ENCODE assay signal across 1 cellular context in the genomic region with DNA sequence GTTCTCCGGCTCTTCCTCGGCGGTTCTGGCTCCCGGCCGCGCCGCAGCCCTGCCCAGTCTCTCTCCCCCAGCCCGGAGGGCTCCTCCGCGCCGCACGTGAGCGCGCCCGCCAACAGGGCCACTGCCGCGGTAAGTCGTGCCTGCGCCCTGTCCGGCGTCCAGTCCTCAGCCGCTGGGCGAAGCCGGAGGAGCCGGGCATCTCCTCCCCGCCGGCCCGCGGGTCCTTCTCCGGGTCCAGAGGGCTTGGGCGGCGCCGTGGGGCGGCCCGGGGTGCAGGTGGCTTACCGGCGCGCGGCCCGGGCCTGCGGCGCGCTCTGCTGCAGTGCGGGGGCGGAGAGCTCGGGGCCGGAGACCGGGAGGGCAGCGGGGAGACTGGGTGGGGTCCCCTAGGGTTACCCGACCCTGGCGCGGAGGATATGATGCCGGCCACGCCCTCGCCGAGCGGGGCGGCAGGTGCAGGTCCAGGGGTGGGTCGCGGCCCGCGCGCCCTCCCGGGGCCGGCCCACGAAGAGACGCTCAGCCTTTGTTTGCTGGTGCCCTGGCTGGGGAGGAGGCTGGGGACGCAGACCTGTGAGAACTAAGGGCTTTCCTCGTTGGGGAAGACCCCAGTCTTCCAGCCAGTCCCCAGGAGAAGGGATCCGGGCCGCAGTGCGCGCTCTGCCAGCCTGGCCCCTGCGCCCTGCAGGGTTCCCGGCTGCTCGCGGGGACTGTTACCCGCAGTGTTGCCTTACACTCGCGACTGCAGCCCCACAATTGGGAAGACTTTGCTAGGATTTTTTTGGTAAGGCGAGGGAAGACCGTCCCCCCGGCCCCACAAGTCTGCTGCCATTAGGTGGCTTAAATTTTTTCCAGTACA.
A peak's percentile ranks its signal among the peaks of the same experiment; 100 is the strongest.
TF ChIP-seq lines count a peak whose summit lies in the region.

A gene with protein sequence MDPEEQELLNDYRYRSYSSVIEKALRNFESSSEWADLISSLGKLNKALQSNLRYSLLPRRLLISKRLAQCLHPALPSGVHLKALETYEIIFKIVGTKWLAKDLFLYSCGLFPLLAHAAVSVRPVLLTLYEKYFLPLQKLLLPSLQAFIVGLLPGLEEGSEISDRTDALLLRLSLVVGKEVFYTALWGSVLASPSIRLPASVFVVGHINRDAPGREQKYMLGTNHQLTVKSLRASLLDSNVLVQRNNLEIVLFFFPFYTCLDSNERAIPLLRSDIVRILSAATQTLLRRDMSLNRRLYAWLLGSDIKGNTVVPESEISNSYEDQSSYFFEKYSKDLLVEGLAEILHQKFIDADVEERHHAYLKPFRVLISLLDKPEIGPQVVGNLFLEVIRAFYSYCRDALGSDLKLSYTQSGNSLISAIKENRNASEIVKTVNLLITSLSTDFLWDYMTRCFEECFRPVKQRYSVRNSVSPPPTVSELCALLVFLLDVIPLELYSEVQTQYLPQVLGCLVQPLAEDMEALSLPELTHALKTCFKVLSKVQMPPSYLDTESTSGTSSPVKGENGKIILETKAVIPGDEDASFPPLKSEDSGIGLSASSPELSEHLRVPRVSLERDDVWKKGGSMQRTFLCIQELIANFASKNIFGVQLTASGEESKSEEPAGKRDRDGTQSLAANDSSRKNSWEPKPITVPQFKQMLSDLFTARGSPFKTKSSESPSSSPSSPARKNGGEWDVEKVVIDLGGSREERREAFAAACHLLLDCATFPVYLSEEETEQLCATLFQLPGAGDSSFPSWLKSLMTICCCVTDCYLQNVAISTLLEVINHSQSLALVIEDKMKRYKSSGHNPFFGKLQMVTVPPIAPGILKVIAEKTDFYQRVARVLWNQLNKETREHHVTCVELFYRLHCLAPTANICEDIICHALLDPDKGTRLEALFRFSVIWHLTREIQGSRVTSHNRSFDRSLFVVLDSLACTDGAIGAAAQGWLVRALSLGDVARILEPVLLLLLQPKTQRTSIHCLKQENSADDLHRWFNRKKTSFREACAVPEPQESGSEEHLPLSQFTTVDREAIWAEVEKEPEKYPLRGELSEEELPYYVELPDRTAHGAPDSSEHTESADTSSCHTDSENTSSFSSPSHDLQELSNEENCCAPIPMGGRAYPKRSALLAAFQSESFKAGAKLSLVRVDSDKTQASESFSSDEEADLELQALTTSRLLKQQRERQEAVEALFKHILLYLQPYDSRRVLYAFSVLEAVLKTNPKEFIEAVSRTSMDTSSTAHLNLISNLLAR (N-terminal part only) (plus strand): TSS at position 10 of the 856 bp plus-strand sequence. CDS start 7,910 bp downstream, outside the sequence.

TF ChIP-seq in HepG2, 621 proteins besides CTCF, POLR2A, EP300 and RAD21 (continued from another document and continues in another):
- TF ChIP-seq, protein P1, sequence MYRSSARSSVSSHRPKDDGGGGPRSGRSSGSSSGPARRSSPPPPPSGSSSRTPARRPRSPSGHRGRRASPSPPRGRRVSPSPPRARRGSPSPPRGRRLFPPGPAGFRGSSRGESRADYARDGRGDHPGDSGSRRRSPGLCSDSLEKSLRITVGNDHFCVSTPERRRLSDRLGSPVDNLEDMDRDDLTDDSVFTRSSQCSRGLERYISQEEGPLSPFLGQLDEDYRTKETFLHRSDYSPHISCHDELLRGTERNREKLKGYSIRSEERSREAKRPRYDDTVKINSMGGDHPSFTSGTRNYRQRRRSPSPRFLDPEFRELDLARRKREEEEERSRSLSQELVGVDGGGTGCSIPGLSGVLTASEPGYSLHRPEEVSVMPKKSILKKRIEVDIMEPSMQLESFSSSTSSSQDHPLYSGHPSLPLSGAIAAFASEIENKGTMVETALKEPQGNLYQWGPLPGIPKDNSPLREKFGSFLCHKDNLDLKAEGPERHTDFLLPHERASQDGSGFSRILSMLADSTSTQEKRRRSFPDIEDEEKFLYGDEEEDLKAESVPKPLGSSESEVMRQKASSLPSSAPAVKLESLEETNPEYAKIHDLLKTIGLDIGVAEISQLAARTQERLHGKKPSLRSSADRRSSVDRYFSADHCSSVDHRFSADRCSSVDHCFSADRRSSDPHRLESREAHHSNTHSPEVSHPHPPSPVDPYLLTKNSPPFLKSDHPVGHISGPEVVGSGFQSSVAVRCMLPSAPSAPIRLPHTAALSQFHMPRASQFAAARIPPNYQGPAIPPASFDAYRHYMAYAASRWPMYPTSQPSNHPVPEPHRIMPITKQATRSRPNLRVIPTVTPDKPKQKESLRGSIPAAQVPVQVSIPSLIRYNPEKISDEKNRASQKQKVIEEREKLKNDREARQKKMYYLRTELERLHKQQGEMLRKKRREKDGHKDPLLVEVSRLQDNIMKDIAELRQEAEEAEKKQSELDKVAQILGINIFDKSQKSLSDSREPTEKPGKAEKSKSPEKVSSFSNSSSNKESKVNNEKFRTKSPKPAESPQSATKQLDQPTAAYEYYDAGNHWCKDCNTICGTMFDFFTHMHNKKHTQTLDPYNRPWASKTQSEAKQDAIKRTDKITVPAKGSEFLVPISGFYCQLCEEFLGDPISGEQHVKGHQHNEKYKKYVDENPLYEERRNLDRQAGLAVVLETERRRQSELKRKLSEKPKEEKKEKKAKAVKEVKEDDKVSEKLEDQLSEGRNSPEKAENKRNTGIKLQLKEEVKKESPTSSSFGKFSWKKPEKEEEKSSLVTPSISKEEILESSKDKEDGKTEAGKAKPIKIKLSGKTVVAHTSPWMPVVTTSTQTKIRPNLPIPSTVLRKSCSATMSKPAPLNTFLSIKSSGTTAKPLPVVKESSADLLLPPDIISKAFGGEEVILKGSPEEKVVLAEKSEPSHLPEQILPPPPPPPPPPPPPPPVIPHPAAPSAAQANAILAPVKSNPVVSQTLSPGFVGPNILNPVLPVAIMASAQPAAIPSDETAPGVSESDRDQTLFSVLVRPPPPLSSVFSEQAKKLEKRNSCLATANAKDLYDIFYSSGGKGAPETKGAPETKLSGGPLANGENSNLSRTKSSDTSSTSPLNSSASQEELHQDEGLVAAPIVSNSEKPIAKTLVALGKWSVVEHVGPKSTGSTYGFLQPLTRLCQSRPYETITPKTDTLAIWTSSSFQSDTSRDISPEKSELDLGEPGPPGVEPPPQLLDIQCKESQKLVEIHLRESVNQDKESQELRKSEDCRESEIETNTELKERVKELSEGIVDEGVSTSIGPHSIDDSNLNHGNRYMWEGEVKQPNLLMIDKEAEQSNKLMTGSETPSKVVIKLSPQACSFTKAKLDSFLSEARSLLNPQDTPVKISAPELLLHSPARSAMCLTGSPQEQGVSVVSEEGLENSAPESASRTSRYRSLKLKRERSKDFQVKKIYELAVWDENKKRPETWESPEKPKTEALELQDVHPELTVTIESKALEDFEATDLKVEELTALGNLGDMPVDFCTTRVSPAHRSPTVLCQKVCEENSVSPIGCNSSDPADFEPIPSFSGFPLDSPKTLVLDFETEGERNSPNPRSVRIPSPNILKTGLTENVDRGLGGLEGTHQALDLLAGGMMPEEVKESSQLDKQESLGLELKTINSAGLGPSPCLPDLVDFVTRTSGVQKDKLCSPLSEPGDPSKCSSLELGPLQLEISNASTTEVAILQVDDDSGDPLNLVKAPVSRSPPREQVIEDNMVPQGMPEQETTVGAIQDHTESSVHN (CRISPR knock-in tag; IDR thresholded peaks at IDR 0.05) = 0 out of 2 replicates have a peak, but pooled peaks have one; percentile 29
- TF ChIP-seq EEA1 (CRISPR knock-in tag; IDR thresholded peaks at IDR 0.05; ENCODE audit: borderline replicate concordance) (peak; percentile 79; the same call in 1 of the 2 replicates), POLR2G (IDR thresholded peaks at IDR 0.05; ENCODE audit: low read depth, low read length) (peak; percentile 66; the same call in 1 of the 2 replicates), HDAC1 (CRISPR knock-in tag; IDR thresholded peaks at IDR 0.05) (peak; percentile 63; the same call in 1 of the 2 replicates), IRX3 (CRISPR knock-in tag; IDR thresholded peaks at IDR 0.05; ENCODE audit: borderline replicate concordance, low read depth) (peak; percentile 76; the same call in 1 of the 2 replicates), ZNF230 (CRISPR knock-in tag; IDR thresholded peaks at IDR 0.05) (peak; percentile 80), FOXA3 (CRISPR knock-in tag; IDR thresholded peaks at IDR 0.05) (no peak), PAX8 (CRISPR knock-in tag; IDR thresholded peaks at IDR 0.05; ENCODE audit: borderline replicate concordance) (0 out of 2 replicates have a peak, but pooled peaks have one; percentile 12), ZFP37 (CRISPR knock-in tag; IDR thresholded peaks at IDR 0.05; ENCODE audit: borderline replicate concordance) (no peak), ZNF331 (CRISPR knock-in tag; IDR thresholded peaks at IDR 0.05) (peak; percentile 20; the same call in 1 of the 2 replicates), KLF6 (CRISPR knock-in tag; IDR thresholded peaks at IDR 0.05) (0 out of 2 replicates have a peak, but pooled peaks have one; percentile 41), ZKSCAN8 (CRISPR knock-in tag; IDR thresholded peaks at IDR 0.05; ENCODE audit: borderline replicate concordance) (no peak), TOPORS (CRISPR knock-in tag; IDR thresholded peaks at IDR 0.05) (0 out of 2 replicates have a peak, but pooled peaks have one; percentile 30), HES4 (CRISPR knock-in tag; IDR thresholded peaks at IDR 0.05; ENCODE audit: borderline replicate concordance) (0 out of 2 replicates have a peak, but pooled peaks have one; percentile 47)
- TF ChIP-seq, protein P2, sequence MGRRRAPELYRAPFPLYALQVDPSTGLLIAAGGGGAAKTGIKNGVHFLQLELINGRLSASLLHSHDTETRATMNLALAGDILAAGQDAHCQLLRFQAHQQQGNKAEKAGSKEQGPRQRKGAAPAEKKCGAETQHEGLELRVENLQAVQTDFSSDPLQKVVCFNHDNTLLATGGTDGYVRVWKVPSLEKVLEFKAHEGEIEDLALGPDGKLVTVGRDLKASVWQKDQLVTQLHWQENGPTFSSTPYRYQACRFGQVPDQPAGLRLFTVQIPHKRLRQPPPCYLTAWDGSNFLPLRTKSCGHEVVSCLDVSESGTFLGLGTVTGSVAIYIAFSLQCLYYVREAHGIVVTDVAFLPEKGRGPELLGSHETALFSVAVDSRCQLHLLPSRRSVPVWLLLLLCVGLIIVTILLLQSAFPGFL (CRISPR knock-in tag; IDR thresholded peaks at IDR 0.05) = no peak
- TF ChIP-seq, protein P3, sequence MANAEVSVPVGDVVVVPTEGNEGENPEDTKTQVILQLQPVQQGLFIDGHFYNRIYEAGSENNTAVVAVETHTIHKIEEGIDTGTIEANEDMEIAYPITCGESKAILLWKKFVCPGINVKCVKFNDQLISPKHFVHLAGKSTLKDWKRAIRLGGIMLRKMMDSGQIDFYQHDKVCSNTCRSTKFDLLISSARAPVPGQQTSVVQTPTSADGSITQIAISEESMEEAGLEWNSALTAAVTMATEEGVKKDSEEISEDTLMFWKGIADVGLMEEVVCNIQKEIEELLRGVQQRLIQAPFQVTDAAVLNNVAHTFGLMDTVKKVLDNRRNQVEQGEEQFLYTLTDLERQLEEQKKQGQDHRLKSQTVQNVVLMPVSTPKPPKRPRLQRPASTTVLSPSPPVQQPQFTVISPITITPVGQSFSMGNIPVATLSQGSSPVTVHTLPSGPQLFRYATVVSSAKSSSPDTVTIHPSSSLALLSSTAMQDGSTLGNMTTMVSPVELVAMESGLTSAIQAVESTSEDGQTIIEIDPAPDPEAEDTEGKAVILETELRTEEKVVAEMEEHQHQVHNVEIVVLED (CRISPR knock-in tag; IDR thresholded peaks at IDR 0.05; ENCODE audit: borderline replicate concordance) = peak; percentile 27; the same call in 1 of the 2 replicates
- TF ChIP-seq, protein P4, sequence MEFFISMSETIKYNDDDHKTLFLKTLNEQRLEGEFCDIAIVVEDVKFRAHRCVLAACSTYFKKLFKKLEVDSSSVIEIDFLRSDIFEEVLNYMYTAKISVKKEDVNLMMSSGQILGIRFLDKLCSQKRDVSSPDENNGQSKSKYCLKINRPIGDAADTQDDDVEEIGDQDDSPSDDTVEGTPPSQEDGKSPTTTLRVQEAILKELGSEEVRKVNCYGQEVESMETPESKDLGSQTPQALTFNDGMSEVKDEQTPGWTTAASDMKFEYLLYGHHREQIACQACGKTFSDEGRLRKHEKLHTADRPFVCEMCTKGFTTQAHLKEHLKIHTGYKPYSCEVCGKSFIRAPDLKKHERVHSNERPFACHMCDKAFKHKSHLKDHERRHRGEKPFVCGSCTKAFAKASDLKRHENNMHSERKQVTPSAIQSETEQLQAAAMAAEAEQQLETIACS (CRISPR knock-in tag; IDR thresholded peaks at IDR 0.05) = peak; percentile 69
- TF ChIP-seq, protein P5, sequence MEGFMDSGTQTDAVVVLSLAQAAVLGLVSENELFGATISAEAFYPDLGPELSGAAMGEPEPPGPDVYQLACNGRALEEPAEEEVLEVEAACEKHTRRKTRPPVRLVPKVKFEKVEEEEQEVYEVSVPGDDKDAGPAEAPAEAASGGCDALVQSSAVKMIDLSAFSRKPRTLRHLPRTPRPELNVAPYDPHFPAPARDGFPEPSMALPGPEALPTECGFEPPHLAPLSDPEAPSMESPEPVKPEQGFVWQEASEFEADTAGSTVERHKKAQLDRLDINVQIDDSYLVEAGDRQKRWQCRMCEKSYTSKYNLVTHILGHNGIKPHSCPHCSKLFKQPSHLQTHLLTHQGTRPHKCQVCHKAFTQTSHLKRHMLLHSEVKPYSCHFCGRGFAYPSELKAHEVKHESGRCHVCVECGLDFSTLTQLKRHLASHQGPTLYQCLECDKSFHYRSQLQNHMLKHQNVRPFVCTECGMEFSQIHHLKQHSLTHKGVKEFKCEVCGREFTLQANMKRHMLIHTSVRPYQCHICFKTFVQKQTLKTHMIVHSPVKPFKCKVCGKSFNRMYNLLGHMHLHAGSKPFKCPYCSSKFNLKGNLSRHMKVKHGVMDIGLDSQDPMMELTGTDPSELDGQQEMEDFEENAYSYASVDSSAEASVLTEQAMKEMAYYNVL (CRISPR knock-in tag; IDR thresholded peaks at IDR 0.05; ENCODE audit: borderline replicate concordance) = 0 out of 2 replicates have a peak, but pooled peaks have one; percentile 17
- TF ChIP-seq, protein P6, sequence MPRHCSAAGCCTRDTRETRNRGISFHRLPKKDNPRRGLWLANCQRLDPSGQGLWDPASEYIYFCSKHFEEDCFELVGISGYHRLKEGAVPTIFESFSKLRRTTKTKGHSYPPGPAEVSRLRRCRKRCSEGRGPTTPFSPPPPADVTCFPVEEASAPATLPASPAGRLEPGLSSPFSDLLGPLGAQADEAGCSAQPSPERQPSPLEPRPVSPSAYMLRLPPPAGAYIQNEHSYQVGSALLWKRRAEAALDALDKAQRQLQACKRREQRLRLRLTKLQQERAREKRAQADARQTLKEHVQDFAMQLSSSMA (CRISPR knock-in tag; IDR thresholded peaks at IDR 0.05) = no peak
- TF ChIP-seq, protein P7, sequence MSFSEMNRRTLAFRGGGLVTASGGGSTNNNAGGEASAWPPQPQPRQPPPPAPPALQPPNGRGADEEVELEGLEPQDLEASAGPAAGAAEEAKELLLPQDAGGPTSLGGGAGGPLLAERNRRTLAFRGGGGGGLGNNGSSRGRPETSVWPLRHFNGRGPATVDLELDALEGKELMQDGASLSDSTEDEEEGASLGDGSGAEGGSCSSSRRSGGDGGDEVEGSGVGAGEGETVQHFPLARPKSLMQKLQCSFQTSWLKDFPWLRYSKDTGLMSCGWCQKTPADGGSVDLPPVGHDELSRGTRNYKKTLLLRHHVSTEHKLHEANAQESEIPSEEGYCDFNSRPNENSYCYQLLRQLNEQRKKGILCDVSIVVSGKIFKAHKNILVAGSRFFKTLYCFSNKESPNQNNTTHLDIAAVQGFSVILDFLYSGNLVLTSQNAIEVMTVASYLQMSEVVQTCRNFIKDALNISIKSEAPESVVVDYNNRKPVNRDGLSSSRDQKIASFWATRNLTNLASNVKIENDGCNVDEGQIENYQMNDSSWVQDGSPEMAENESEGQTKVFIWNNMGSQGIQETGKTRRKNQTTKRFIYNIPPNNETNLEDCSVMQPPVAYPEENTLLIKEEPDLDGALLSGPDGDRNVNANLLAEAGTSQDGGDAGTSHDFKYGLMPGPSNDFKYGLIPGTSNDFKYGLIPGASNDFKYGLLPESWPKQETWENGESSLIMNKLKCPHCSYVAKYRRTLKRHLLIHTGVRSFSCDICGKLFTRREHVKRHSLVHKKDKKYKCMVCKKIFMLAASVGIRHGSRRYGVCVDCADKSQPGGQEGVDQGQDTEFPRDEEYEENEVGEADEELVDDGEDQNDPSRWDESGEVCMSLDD (CRISPR knock-in tag; IDR thresholded peaks at IDR 0.05; ENCODE audit: borderline replicate concordance) = no peak
- TF ChIP-seq, protein P8, sequence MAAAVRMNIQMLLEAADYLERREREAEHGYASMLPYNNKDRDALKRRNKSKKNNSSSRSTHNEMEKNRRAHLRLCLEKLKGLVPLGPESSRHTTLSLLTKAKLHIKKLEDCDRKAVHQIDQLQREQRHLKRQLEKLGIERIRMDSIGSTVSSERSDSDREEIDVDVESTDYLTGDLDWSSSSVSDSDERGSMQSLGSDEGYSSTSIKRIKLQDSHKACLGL (CRISPR knock-in tag; IDR thresholded peaks at IDR 0.05) = peak; percentile 41; the same call in 1 of the 2 replicates
